ENCODE assay signal across 1 cellular context in the genomic region with DNA sequence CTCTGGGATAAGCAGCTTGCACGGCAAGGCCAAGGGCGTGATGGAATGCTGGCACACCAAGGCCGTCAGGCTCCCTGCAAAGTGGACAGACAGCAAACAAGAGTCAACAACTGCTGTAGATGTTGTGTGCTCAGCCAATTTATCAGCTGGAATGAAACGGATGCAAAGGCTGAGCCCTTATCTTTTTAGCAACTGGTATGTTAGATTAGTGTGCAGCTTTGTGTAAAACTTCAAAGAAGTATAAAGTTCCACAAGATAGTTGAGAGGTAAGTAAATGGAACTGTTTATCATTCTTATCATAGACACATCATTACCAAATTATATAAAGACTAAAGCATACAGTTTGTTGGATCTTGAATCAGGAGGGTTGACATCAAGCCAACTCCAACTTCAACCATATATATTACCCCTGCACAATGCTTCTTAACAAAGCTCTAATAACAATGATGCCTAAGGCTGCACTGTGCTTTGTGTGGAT.
TF ChIP-seq lines count a peak whose summit lies in the region.

No MANE protein-coding gene starts in this region.

TF ChIP-seq in HepG2, 621 proteins besides CTCF, POLR2A, EP300 and RAD21 (continued from another document):
- TF ChIP-seq ZNF598 (CRISPR knock-in tag; IDR thresholded peaks at IDR 0.05; ENCODE audit: borderline replicate concordance), result no peak
- TF ChIP-seq, protein P1, sequence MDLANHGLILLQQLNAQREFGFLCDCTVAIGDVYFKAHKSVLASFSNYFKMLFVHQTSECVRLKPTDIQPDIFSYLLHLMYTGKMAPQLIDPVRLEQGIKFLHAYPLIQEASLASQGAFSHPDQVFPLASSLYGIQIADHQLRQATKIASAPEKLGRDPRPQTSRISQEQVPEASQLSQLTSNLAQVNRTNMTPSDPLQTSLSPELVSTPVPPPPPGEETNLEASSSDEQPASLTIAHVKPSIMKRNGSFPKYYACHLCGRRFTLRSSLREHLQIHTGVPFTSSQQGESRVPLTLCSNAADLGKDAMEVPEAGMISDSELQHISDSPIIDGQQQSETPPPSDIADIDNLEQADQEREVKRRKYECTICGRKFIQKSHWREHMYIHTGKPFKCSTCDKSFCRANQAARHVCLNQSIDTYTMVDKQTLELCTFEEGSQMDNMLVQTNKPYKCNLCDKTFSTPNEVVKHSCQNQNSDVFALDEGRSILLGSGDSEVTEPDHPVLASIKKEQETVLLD (CRISPR knock-in tag; IDR thresholded peaks at IDR 0.05; ENCODE audit: low read depth), result no peak
- TF ChIP-seq ZNF644 (CRISPR knock-in tag; IDR thresholded peaks at IDR 0.05; ENCODE audit: low read depth), result no peak
- no peak for TF ChIP-seq STAT6 (CRISPR knock-in tag; IDR thresholded peaks at IDR 0.05; ENCODE audit: borderline replicate concordance)
- TF ChIP-seq JDP2 (CRISPR knock-in tag; IDR thresholded peaks at IDR 0.05; ENCODE audit: borderline replicate concordance), result no peak
- no peak for TF ChIP-seq NFKB2 (CRISPR knock-in tag; IDR thresholded peaks at IDR 0.05; ENCODE audit: borderline replicate concordance)
